ENCODE assay signal across 1 cellular context in genomic region chrX:49878834-49879655, GRCh38.
A peak's percentile ranks its signal among the peaks of the same experiment; 100 is the strongest.
TF ChIP-seq lines count a peak whose summit lies in the region.

Gene USP27X (plus strand): TSS chrX:49879484. CDS start chrX:49880308, 824 bp downstream.

TF ChIP-seq in H1, 55 proteins besides CTCF, POLR2A, EP300 and RAD21 (continued from another document):
- TF ChIP-seq RNF2 (IDR thresholded peaks at IDR 0.05; ENCODE audit: borderline replicate concordance, low read depth, low read length, missing control alignments, poor library complexity, severe bottlenecking) (no peak), SIX5 (IDR thresholded peaks at IDR 0.05; ENCODE audit: low read depth, low read length) (no peak), ATF3 (IDR thresholded peaks at IDR 0.05; ENCODE audit: insufficient read depth, low read depth, low read length) (peak; percentile 43; the same call in 1 of the 2 replicates), EGR1 (IDR thresholded peaks at IDR 0.05; ENCODE audit: borderline replicate concordance, low read depth, low read length) (0 out of 2 replicates have a peak, but pooled peaks have one; percentile 19)
